Comparison of ENCODE assay signal across 16 cellular contexts in the genomic region with DNA sequence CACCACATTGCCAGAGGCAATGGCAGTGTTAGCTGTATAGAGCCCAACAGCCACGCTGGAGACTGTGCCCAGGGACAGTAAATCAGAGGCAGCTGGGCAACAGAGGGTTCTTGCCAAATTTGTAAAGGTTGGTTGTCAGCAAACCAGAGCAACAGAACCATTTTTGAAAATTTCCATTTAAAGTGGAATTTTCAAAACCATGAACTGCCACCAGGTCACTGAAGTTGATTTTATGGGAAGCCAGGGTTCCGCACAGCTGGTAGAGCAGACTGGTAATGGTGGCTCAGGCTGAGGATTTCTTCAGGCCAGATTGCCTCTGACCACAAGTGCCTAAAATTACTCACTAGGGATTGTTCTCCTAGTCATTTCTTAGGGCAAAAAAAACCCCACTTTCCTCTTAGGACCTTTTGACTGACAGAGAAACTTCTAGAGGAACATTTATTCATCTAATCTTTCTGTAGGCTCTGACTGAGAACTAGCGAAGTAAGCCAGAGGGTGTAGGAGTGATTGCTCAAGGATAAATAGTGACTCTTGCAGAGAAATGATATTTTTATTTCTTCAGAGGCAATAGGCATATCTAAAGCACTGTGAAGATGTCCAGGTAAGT.
DNase-seq lines count a peak whose midpoint lies in the region; ATAC-seq and TF ChIP-seq lines count a peak whose summit lies in the region.
"Had no signal": no experiment of that assay in that cellular context is flagged by ENCODE, and none has a peak within 500 bp of the region (broad histone marks: within the 10 kb centered on the region; RNA-seq: fewer than 3 reads in every experiment).

No MANE protein-coding gene starts in this region.

- no peak for TF ChIP-seq CTCF in nephron (IDR thresholded peaks at IDR 0.05; ENCODE audit: unreplicated experiment in 3 of 3)

- ATAC-seq in GM18858 (IDR thresholded peaks at IDR 0.05; ENCODE audit: unreplicated experiment) (peak; percentile 44), HG02623 (IDR thresholded peaks at IDR 0.05; ENCODE audit: unreplicated experiment) (peak; percentile 77), HG03520 (IDR thresholded peaks at IDR 0.05; ENCODE audit: unreplicated experiment) (peak; percentile 55)

- intact Hi-C loops in activated CD4-positive, alpha-beta T cell treated with anti-CD3 and anti-CD28 coated beads, Interleukin-2, amount 10 ng/mL, durations not matched to agents 24 days and 14 days (cut with micrococcal nuclease): no loop called here

- DNase-seq in activated effector memory CD4-positive, alpha-beta T cell treated with Interleukin-2 at 50 U/mL for 16 hours: no peak
- no peak for DNase-seq in NCI-H1930 (lab: John Stamatoyannopoulos, UW)
- no peak for DNase-seq in superior temporal gyrus (ENCODE audit: extremely low spot score)
- DNase-seq in activated CD4-positive, alpha-beta T cell treated with anti-CD3 and anti-CD28 coated beads, Interleukin-2, amount 10 ng/mL, durations not matched to agents 24 days and 14 days: no peak
- DNase-seq: activated gamma-delta T cell; BE2C; dermis blood vessel endothelial cell; DMS153; hypothalamus; SHP77; stimulated activated CD4-positive, alpha-beta T cell treated with anti-CD3 and anti-CD28 coated beads, Interleukin-12 subunit alpha, Interleukin-12 subunit beta, amount 100 ng/mL, for 4 hours; T-helper 9 cell had no signal

- no peaks in the 10 kb centered on the region for H3K27me3 Mint-ChIP-seq in nephron (ENCODE audit: low read depth)
- H3K27me3 Mint-ChIP-seq in activated CD4-positive, alpha-beta T cell treated with anti-CD3 and anti-CD28 coated beads, Interleukin-2, amount 10 ng/mL, durations not matched to agents 24 days and 14 days: no peaks in the 10 kb centered on the region

- H3K27ac Mint-ChIP-seq in nephron: peak overlapping the region in 2 of 3 experiments; percentile 3 to 11
- no peak overlapping the region for H3K27ac Mint-ChIP-seq in activated CD4-positive, alpha-beta T cell treated with anti-CD3 and anti-CD28 coated beads, Interleukin-2, amount 10 ng/mL, durations not matched to agents 24 days and 14 days

- H3K4me1 Mint-ChIP-seq in nephron: peaks cover 7% of the 10 kb centered on the region
- no peaks in the 10 kb centered on the region for H3K4me1 Mint-ChIP-seq in activated CD4-positive, alpha-beta T cell treated with anti-CD3 and anti-CD28 coated beads, Interleukin-2, amount 10 ng/mL, durations not matched to agents 24 days and 14 days

- peaks cover 7% of the 10 kb centered on the region for H3K9me3 Mint-ChIP-seq in nephron
- H3K9me3 Mint-ChIP-seq in activated CD4-positive, alpha-beta T cell treated with anti-CD3 and anti-CD28 coated beads, Interleukin-2, amount 10 ng/mL, durations not matched to agents 24 days and 14 days: peaks cover 3% of the 10 kb centered on the region

- H3K36me3 Mint-ChIP-seq in nephron (ENCODE audit: low read depth): no peaks in the 10 kb centered on the region
- H3K36me3 Mint-ChIP-seq in activated CD4-positive, alpha-beta T cell treated with anti-CD3 and anti-CD28 coated beads, Interleukin-2, amount 10 ng/mL, durations not matched to agents 24 days and 14 days (ENCODE audit: low read depth): no peaks in the 10 kb centered on the region

- H3K4me3 Mint-ChIP-seq in nephron: no peak overlapping the region
- no peak overlapping the region for H3K4me3 Mint-ChIP-seq in activated CD4-positive, alpha-beta T cell treated with anti-CD3 and anti-CD28 coated beads, Interleukin-2, amount 10 ng/mL, durations not matched to agents 24 days and 14 days
